ENCODE assay signal across 16 cellular contexts in genomic region chr6:166830891-166831363, GRCh38.
DNase-seq lines count a peak whose midpoint lies in the region; ATAC-seq and TF ChIP-seq lines count a peak whose summit lies in the region.
"Had no signal": no experiment of that assay in that cellular context is flagged by ENCODE, and none has a peak within 500 bp of the region (broad histone marks: within the 10 kb centered on the region; RNA-seq: fewer than 3 reads in every experiment).

No MANE protein-coding gene starts in this region.

- peaks cover 28% of the 10 kb centered on the region for H3K9me3 Mint-ChIP-seq in activated T-helper 2 cell treated with anti-CD3 and anti-CD28 coated beads, Interferon-gamma antibody, Interleukin-2, Interleukin-4, amounts not matched to agents 10 μg/mL and 5 μg/mL and 100 μg/mL, durations not matched to agents 14 hours and 24 hours and 36 hours
- H3K9me3 Mint-ChIP-seq: activated CD8-positive, alpha-beta T cell treated with anti-CD3 and anti-CD28 coated beads for 36 hours; activated naive CD8-positive, alpha-beta T cell treated with anti-CD3 and anti-CD28 coated beads for 36 hours; H9; nephron had no signal

- H3K4me3 ChIP-seq in brain microvascular endothelial cell (ENCODE audit: low read depth, low read length), result no peak overlapping the region
- H3K4me3 ChIP-seq: suprapubic skin had no signal

- TF ChIP-seq CTCF in brain microvascular endothelial cell (IDR thresholded peaks at IDR 0.05; ENCODE audit: low read depth, low read length, missing control alignments), result no peak

- peaks cover 15% of the 10 kb centered on the region for H3K36me3 Mint-ChIP-seq in activated T-helper 2 cell treated with anti-CD3 and anti-CD28 coated beads, Interferon-gamma antibody, Interleukin-2, Interleukin-4, amounts not matched to agents 10 μg/mL and 5 μg/mL and 100 μg/mL, durations not matched to agents 14 hours and 24 hours and 36 hours (ENCODE audit: low read depth)
- H3K36me3 Mint-ChIP-seq: activated naive CD8-positive, alpha-beta T cell treated with anti-CD3 and anti-CD28 coated beads for 36 hours had no signal

- peaks cover 20% of the 10 kb centered on the region for H3K4me1 Mint-ChIP-seq in activated T-helper 2 cell treated with anti-CD3 and anti-CD28 coated beads, Interferon-gamma antibody, Interleukin-2, Interleukin-4, amounts not matched to agents 10 μg/mL and 5 μg/mL and 100 μg/mL, durations not matched to agents 14 hours and 24 hours and 36 hours (ENCODE audit: low read depth)
- H3K4me1 Mint-ChIP-seq: activated naive CD8-positive, alpha-beta T cell treated with anti-CD3 and anti-CD28 coated beads for 36 hours; nephron had no signal

- peak overlapping the region; percentile 76 for H3K27ac Mint-ChIP-seq in activated T-helper 2 cell treated with anti-CD3 and anti-CD28 coated beads, Interferon-gamma antibody, Interleukin-2, Interleukin-4, amounts not matched to agents 10 μg/mL and 5 μg/mL and 100 μg/mL, durations not matched to agents 14 hours and 24 hours and 36 hours
- H3K27ac Mint-ChIP-seq: activated CD8-positive, alpha-beta T cell treated with anti-CD3 and anti-CD28 coated beads for 36 hours; activated naive CD8-positive, alpha-beta T cell treated with anti-CD3 and anti-CD28 coated beads for 36 hours; nephron had no signal

- H3K27ac ChIP-seq in brain microvascular endothelial cell, result no peak overlapping the region
- H3K27ac ChIP-seq: suprapubic skin had no signal

- H3K27me3 ChIP-seq in brain microvascular endothelial cell (replicated peaks), result no peaks in the 10 kb centered on the region
- H3K27me3 ChIP-seq: suprapubic skin had no signal

- no peak overlapping the region for H3K4me3 Mint-ChIP-seq in activated T-helper 2 cell treated with anti-CD3 and anti-CD28 coated beads, Interferon-gamma antibody, Interleukin-2, Interleukin-4, amounts not matched to agents 10 μg/mL and 5 μg/mL and 100 μg/mL, durations not matched to agents 14 hours and 24 hours and 36 hours (ENCODE audit: low read depth)
- H3K4me3 Mint-ChIP-seq: activated CD8-positive, alpha-beta T cell treated with anti-CD3 and anti-CD28 coated beads for 36 hours; activated naive CD8-positive, alpha-beta T cell treated with anti-CD3 and anti-CD28 coated beads for 36 hours; H9; nephron had no signal

- intact Hi-C loops in activated T-helper 2 cell treated with anti-CD3 and anti-CD28 coated beads, Interferon-gamma antibody, Interleukin-2, Interleukin-4, amounts not matched to agents 10 μg/mL and 5 μg/mL and 100 μg/mL, durations not matched to agents 14 hours and 24 hours and 36 hours (cut with micrococcal nuclease), result loop anchor here (1.0 to 5.0 kb wide), 5 partner anchors 45 to 166 kb away; partner anchors contain the start of gene CEP43

- DNase-seq in activated T-helper 2 cell treated with anti-CD3 and anti-CD28 coated beads, Interferon-gamma antibody, Interleukin-2, Interleukin-4, amounts not matched to agents 10 μg/mL and 5 μg/mL and 100 μg/mL, durations not matched to agents 14 hours and 24 hours and 36 hours (ENCODE audit: low spot score), result no peak
- no peak for DNase-seq in NCI-H2029 (lab: John Stamatoyannopoulos, UW)
- DNase-seq in DMS153 (lab: John Stamatoyannopoulos, UW), result no peak
- no peak for DNase-seq in brain microvascular endothelial cell
- DNase-seq: activated naive CD8-positive, alpha-beta T cell treated with anti-CD3 and anti-CD28 coated beads for 36 hours; cerebellar nuclear complex; EL; H9 had no signal

- no peaks in the 10 kb centered on the region for H3K36me3 ChIP-seq in brain microvascular endothelial cell (replicated peaks)
- H3K36me3 ChIP-seq: suprapubic skin had no signal

- H3K27me3 Mint-ChIP-seq in activated T-helper 2 cell treated with anti-CD3 and anti-CD28 coated beads, Interferon-gamma antibody, Interleukin-2, Interleukin-4, amounts not matched to agents 10 μg/mL and 5 μg/mL and 100 μg/mL, durations not matched to agents 14 hours and 24 hours and 36 hours (ENCODE audit: low read depth), result peaks cover 4% of the 10 kb centered on the region
- H3K27me3 Mint-ChIP-seq: activated CD8-positive, alpha-beta T cell treated with anti-CD3 and anti-CD28 coated beads for 36 hours; activated naive CD8-positive, alpha-beta T cell treated with anti-CD3 and anti-CD28 coated beads for 36 hours had no signal

- in situ Hi-C loops in brain microvascular endothelial cell (cut with HindIII; ENCODE audit: low pct_ligation_motif_present, low sequenced_read_pairs), result no loop called here

- ATAC-seq in GM18909 (IDR thresholded peaks at IDR 0.05; ENCODE audit: poor library complexity, unreplicated experiment) (peak; percentile 31), GM21423 (IDR thresholded peaks at IDR 0.05; ENCODE audit: unreplicated experiment) (peak; percentile 24), HG02981 (IDR thresholded peaks at IDR 0.05; ENCODE audit: unreplicated experiment) (peak; percentile 25), GM18520 (IDR thresholded peaks at IDR 0.05; ENCODE audit: unreplicated experiment) (no peak)
- ATAC-seq: left lobe of liver had no signal
